10 cellular contexts compared by ENCODE assay signal in the genomic region with DNA sequence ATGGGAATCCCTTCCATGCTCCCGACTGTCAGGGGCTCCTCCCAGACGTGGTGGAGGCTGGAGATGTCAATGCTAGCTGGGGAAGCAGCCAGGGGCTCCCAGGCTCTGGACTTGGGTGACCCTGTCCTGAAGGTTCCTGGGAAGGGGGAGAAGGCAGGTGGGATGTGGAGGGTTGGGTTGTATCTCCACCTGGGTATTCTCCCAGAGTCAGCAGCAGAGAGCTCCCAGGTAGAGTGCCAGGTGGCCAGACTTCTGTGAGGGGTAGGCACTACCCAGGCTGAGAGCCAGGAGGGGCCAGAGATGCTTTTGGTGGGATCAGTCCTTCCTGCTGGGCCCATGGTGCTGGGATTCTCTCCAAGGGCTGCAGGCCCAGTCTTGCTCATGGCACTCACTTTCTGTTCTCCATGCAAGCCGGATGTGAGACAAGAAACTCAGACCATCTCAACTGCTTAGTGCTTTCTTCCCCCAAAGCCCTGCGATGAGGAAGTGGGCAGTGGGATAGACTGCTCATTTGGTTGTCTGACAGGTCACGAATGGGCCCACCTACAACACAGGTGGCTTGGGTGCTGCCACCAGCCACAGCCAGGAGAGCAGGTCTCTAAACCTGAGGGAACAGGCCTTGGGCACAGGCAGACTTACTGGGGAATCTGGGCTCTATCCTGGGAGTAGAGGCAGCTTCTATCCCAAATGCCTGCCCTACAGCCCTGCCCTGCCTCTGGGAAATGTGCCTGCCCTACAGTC.
DNase-seq lines count a peak whose midpoint lies in the region; ATAC-seq and TF ChIP-seq lines count a peak whose summit lies in the region.
"Had no signal": no experiment of that assay in that cellular context is flagged by ENCODE, and none has a peak within 500 bp of the region (broad histone marks: within the 10 kb centered on the region; RNA-seq: fewer than 3 reads in every experiment).

No MANE protein-coding gene starts in this region.

- peak overlapping the region; percentile 78 for H3K27ac Mint-ChIP-seq in central memory CD8-positive, alpha-beta T cell (ENCODE audit: low read depth)

- TF ChIP-seq CTCF in GM10266 (IDR thresholded peaks at IDR 0.05; ENCODE audit: control insufficient read depth, insufficient read depth, low read depth, missing control alignments) = no peak

- peaks cover 12% of the 10 kb centered on the region for H3K36me3 Mint-ChIP-seq in central memory CD8-positive, alpha-beta T cell (ENCODE audit: insufficient read depth)

- H3K4me3 Mint-ChIP-seq in central memory CD8-positive, alpha-beta T cell = no peak overlapping the region

- ATAC-seq in GM19455 (IDR thresholded peaks at IDR 0.05; ENCODE audit: unreplicated experiment) (peak; percentile 69), HG03139 (IDR thresholded peaks at IDR 0.05; ENCODE audit: unreplicated experiment) (peak; percentile 51)
- peak; percentile 22 for ATAC-seq in central memory CD8-positive, alpha-beta T cell (replicated peaks; ENCODE audit: extremely low read depth, poor library complexity, severe bottlenecking)

- peaks cover 16% of the 10 kb centered on the region for H3K4me1 Mint-ChIP-seq in central memory CD8-positive, alpha-beta T cell

- DNase-seq in GM10266 (ENCODE audit: extremely low spot score) = peak; percentile 47
- no peak for DNase-seq in central memory CD8-positive, alpha-beta T cell (ENCODE audit: low spot score in 2 of 2)
- no peak for DNase-seq in activated naive CD4-positive, alpha-beta T cell treated with anti-CD3 and anti-CD28 coated beads, Interleukin-2, amount 50 U/mL, for 16 hours
- DNase-seq in central memory CD4-positive, alpha-beta T cell = no peak
- no peak for DNase-seq in stimulated activated naive CD4-positive, alpha-beta T cell (lab: John Stamatoyannopoulos, UW)
- DNase-seq in DMS153 (lab: John Stamatoyannopoulos, UW) = no peak
- DNase-seq: activated CD4-positive, alpha-beta T cell treated with anti-CD3 and anti-CD28 coated beads, Interleukin-2, amount 50 U/mL, for 4 hours; NCI-H1417 treated with DMSO at 0.1 percent for 48 hours had no signal

- H3K27me3 Mint-ChIP-seq in central memory CD8-positive, alpha-beta T cell = no peaks in the 10 kb centered on the region

- no peaks in the 10 kb centered on the region for H3K9me3 Mint-ChIP-seq in central memory CD8-positive, alpha-beta T cell
